ENCODE assay signal across 19 cellular contexts in genomic region chr11:34344410-34345011, GRCh38. TPM values are rescaled to one million over a fixed set of nuclear protein-coding genes. Genes with fewer than 3 reads are reported as not detected.
DNase-seq lines count a peak whose midpoint lies in the region; ATAC-seq, FAIRE-seq and TF ChIP-seq lines count a peak whose summit lies in the region.
"Had no signal": no experiment of that assay in that cellular context is flagged by ENCODE, and none has a peak within 500 bp of the region (broad histone marks: within the 10 kb centered on the region; RNA-seq: fewer than 3 reads in every experiment).

No MANE protein-coding gene starts in this region.

- intact Hi-C loops in gastrocnemius medialis (cut with DNase I; ENCODE audit: low total_unique reads), result loop anchor here (2.0 to 10.0 kb wide), 2 partner anchors 34 to 640 kb away; partner anchors contain the start of gene C11orf91

- H3K36me3 Mint-ChIP-seq in HFFc6 (ENCODE audit: low read depth), result no peaks in the 10 kb centered on the region
- no peaks in the 10 kb centered on the region for H3K36me3 Mint-ChIP-seq in T-helper 2 cell treated with Interferon-gamma antibody and Interleukin-4, amounts not matched to agents 5 μg/mL and 100 μg/mL, for 36 hours (ENCODE audit: low read depth)
- H3K36me3 Mint-ChIP-seq: activated naive CD8-positive, alpha-beta T cell; CD8-positive, alpha-beta T cell; naive thymus-derived CD4-positive, alpha-beta T cell; T-cell had no signal

- H3K4me1 Mint-ChIP-seq in HFFc6 (ENCODE audit: low read depth), result peaks cover 54% of the 10 kb centered on the region
- peaks cover 10% of the 10 kb centered on the region for H3K4me1 Mint-ChIP-seq in T-helper 2 cell treated with Interferon-gamma antibody and Interleukin-4, amounts not matched to agents 5 μg/mL and 100 μg/mL, for 36 hours (ENCODE audit: low read depth)
- H3K4me1 Mint-ChIP-seq: T-cell had no signal

- peak overlapping the region; percentile 84 to 93 (median 87) for H3K27ac ChIP-seq in gastrocnemius medialis

- no peak for TF ChIP-seq POLR2A in gastrocnemius medialis (IDR thresholded peaks at IDR 0.05)

- peak overlapping the region; percentile 52 for H3K4me3 Mint-ChIP-seq in HFFc6
- no peak overlapping the region for H3K4me3 Mint-ChIP-seq in T-helper 2 cell treated with Interferon-gamma antibody and Interleukin-4, amounts not matched to agents 5 μg/mL and 100 μg/mL, for 36 hours
- H3K4me3 Mint-ChIP-seq: activated naive CD8-positive, alpha-beta T cell; CD8-positive, alpha-beta T cell; naive thymus-derived CD4-positive, alpha-beta T cell; T-cell had no signal

- H3K27me3 ChIP-seq in bronchial epithelial cell (ENCODE audit: control insufficient read depth, insufficient read depth, low read length) (no peaks in the 10 kb centered on the region), gastrocnemius medialis (no peaks in the 10 kb centered on the region)

- no peak for TF ChIP-seq CTCF in HFFc6 (IDR thresholded peaks at IDR 0.05)
- TF ChIP-seq CTCF in bronchial epithelial cell (IDR thresholded peaks at IDR 0.05; ENCODE audit: insufficient read depth, low read length, severe bottlenecking), result no peak
- no peak for TF ChIP-seq CTCF in gastrocnemius medialis (IDR thresholded peaks at IDR 0.05 in 4 of 5, conservative IDR thresholded peaks at IDR 0.05 in 1 of 5)

- H3K9me3 Mint-ChIP-seq in HFFc6, result no peaks in the 10 kb centered on the region
- H3K9me3 Mint-ChIP-seq in T-helper 2 cell treated with Interferon-gamma antibody and Interleukin-4, amounts not matched to agents 5 μg/mL and 100 μg/mL, for 36 hours, result no peaks in the 10 kb centered on the region
- H3K9me3 Mint-ChIP-seq: CD8-positive, alpha-beta T cell; naive thymus-derived CD4-positive, alpha-beta T cell; T-cell had no signal

- peak overlapping the region; percentile 82 for H3K27ac Mint-ChIP-seq in HFFc6
- H3K27ac Mint-ChIP-seq in T-helper 2 cell treated with Interferon-gamma antibody and Interleukin-4, amounts not matched to agents 5 μg/mL and 100 μg/mL, for 36 hours, result no peak overlapping the region
- H3K27ac Mint-ChIP-seq: activated naive CD8-positive, alpha-beta T cell; CD8-positive, alpha-beta T cell; naive thymus-derived CD4-positive, alpha-beta T cell; T-cell had no signal

- no peak for ATAC-seq in gastrocnemius medialis
- ATAC-seq in GM21447 (IDR thresholded peaks at IDR 0.05; ENCODE audit: unreplicated experiment), result no peak
- no peak for ATAC-seq in GM21737 (IDR thresholded peaks at IDR 0.05; ENCODE audit: unreplicated experiment)
- ATAC-seq: activated CD4-positive, CD25-positive, alpha-beta regulatory T cell treated with anti-CD3 and anti-CD28 coated beads, Interleukin-2, amount 50 U/mL, for 24 hours; CD8-positive, alpha-beta T cell; naive thymus-derived CD4-positive, alpha-beta T cell; T-cell had no signal

- in situ Hi-C loops in gastrocnemius medialis (cut with MboI; ENCODE audit: low sequenced_read_pairs in 4 of 4), result no loop called here

- H3K4me1 ChIP-seq in gastrocnemius medialis, result peaks cover 71 to 72% of the 10 kb centered on the region in 2 donors

- H3K36me3 ChIP-seq in bronchial epithelial cell (ENCODE audit: control insufficient read depth, insufficient read depth, low read length), result no peaks in the 10 kb centered on the region
- H3K36me3 ChIP-seq in gastrocnemius medialis, result no peaks in the 10 kb centered on the region

- no peak overlapping the region for H3K4me3 ChIP-seq in bronchial epithelial cell (ENCODE audit: low read depth, low read length)
- no peak overlapping the region for H3K4me3 ChIP-seq in gastrocnemius medialis

- DNase-seq in HFFc6, result no peak
- peak; percentile 65 for DNase-seq in NCI-H2196 (lab: John Stamatoyannopoulos, UW; ENCODE audit: unreplicated experiment)
- DNase-seq in bronchial epithelial cell (ENCODE audit: low read depth), result peak; percentile 72
- DNase-seq in gastrocnemius medialis, result peak; percentile 30 to 31
- DNase-seq in T-helper 2 cell treated with Interferon-gamma antibody and Interleukin-4, amounts not matched to agents 5 μg/mL and 100 μg/mL, for 36 hours (ENCODE audit: low spot score), result no peak
- no peak for DNase-seq in C1 segment of cervical spinal cord (lab: John Stamatoyannopoulos, UW)
- DNase-seq: CD8-positive, alpha-beta T cell; GF-D8; naive thymus-derived CD4-positive, alpha-beta T cell; OCI-M1; retina; stimulated activated CD4-positive, alpha-beta T cell treated with anti-CD3 and anti-CD28 coated beads, Interleukin-4, amount 100 ng/mL, for 1 hour; T-cell had no signal

- peak; percentile 77 for FAIRE-seq in bronchial epithelial cell (lab: Jason Lieb, UNC)
- FAIRE-seq: endothelial cell of umbilical vein, GM19239 had no signal

- H3K9me3 ChIP-seq in gastrocnemius medialis, result no peaks in the 10 kb centered on the region

- H3K27me3 Mint-ChIP-seq in HFFc6 (ENCODE audit: insufficient read depth), result peaks cover 18% of the 10 kb centered on the region
- peaks cover 4% of the 10 kb centered on the region for H3K27me3 Mint-ChIP-seq in T-helper 2 cell treated with Interferon-gamma antibody and Interleukin-4, amounts not matched to agents 5 μg/mL and 100 μg/mL, for 36 hours (ENCODE audit: low read depth)

RNA-seq across cellular contexts. Expression of gene ABTB2, which starts 13.3 kb away (rescaled TPM):
- total RNA-seq in HFFc6 (2021; fragmentation: NEBNext Ultra II Directional; extraction: Animal tissue kit (Norgen Biotek cat#: 25700)), result 1 to 10 TPM; 2.5 to 3.6 (median 2.8) TPM
- 0.53 and 2.2 TPM in 2 replicates for total RNA-seq in bronchial epithelial cell
- total RNA-seq in gastrocnemius medialis, result 10 to 100 TPM in 2 of 4 donors, 1 to 10 TPM in 2; 8.8 to 30.7 (median 12.2) TPM

Comparison
In these comparisons a context has a peak if more than half of its experiments do, and no peak if none do; other contexts are left out.
1. DNase-seq: peak in NCI-H2196 (single experiment), bronchial epithelial cell (single experiment) and gastrocnemius medialis (2 of 2); none in HFFc6 (single experiment), T-helper 2 cell treated with Interferon-gamma antibody and Interleukin-4, amounts not matched to agents 5 μg/mL and 100 μg/mL, for 36 hours (single experiment) and C1 segment of cervical spinal cord (0 of 14).